ENCODE assay signal across 2 cellular contexts in the genomic region with DNA sequence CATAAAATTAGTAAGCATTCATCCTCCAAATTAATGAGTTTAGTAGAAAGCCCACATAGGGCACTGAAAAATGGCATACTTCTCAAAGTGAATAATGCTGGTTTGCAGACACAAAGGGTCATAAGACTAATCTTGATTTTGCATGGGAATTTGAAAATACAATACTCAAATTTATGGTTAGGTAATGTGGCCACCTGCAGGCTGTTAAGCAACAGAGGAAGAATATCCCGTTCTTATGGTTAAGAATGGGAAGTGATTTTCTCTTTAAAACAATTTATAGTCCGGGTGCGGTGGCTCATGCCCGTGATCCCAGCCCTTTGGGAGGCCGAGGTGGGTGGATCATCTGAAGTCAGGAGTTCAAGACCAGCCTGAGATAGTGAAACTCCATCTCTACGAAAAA.
TF ChIP-seq lines count a peak whose summit lies in the region.

No MANE protein-coding gene starts in this region.

TF ChIP-seq in HCT116, 20 proteins besides CTCF, POLR2A, EP300 and RAD21:
- TF ChIP-seq EZH2phosphoT487 (IDR thresholded peaks at IDR 0.05; ENCODE audit: borderline replicate concordance) (no peak), EGR1 (IDR thresholded peaks at IDR 0.05; ENCODE audit: low read depth) (no peak), POLR2AphosphoS5 (IDR thresholded peaks at IDR 0.05; ENCODE audit: low read depth, low read length) (no peak), CBX3 (IDR thresholded peaks at IDR 0.05; ENCODE audit: low read depth) (no peak), MAX (IDR thresholded peaks at IDR 0.05) (no peak), REST (IDR thresholded peaks at IDR 0.05; ENCODE audit: low read depth) (no peak), SIN3A (IDR thresholded peaks at IDR 0.05; ENCODE audit: low read depth) (no peak), ATF3 (IDR thresholded peaks at IDR 0.05) (no peak), EZH2 (IDR thresholded peaks at IDR 0.05) (no peak), FOSL1 (IDR thresholded peaks at IDR 0.05; ENCODE audit: low read depth) (no peak), ZFX (IDR thresholded peaks at IDR 0.05) (no peak), TCF7L2 (IDR thresholded peaks at IDR 0.05; ENCODE audit: borderline replicate concordance, extremely low read depth, insufficient read depth, insufficient read length) (no peak)

TF ChIP-seq in SK-N-SH, 30 proteins besides CTCF, POLR2A, EP300 and RAD21:
- TF ChIP-seq SMC3 (IDR thresholded peaks at IDR 0.05; ENCODE audit: low read depth, low read length) = peak; percentile 44
- no peak for TF ChIP-seq FOXM1 (IDR thresholded peaks at IDR 0.05; ENCODE audit: low read depth)
